In the genomic region with DNA sequence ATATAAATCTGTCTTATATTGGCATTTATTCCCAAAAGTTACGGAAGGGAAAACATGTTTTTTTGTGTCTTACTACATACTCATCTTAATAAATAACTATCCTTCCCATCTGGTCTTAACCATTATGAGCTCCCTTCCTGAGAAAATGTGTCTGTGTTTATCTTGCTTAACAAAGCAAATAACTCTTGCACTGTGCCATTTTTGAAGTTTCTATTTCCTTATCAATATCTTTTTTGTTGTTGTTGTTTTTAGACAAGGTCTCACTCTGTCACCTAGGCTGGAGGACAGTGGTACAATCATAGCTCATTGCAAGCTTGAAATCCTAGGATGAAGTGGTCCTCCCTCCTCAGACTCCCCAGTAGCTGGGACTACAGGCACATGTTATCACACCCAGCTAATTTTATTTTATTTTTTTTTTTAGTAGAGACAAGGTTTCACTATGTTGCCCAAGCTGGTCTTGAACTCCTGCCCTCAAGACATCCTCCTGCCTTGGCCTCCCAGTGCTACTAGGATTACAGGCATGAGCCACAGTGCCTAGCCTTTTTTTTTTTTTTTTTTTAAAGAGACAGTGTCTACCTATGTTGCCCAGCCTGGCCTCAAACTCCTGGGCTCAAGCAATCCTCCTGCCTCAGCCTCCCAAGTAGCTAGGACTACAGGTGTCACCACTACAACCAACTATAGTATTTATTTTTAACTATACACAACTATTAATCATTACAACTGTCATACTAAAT, we compare ENCODE assay signal across 18 cellular contexts.
"Had no signal": no experiment of that assay in that cellular context is flagged by ENCODE, and none has a peak within 500 bp of the region (broad histone marks: within the 10 kb centered on the region; RNA-seq: fewer than 3 reads in every experiment).

No MANE protein-coding gene starts in this region.

- H3K4me3 Mint-ChIP-seq: activated CD4-positive, alpha-beta memory T cell treated with anti-CD3 and anti-CD28 coated beads for 36 hours; activated T-helper 1 cell treated with anti-CD3 and anti-CD28 coated beads, Interleukin-12 subunit alpha, Interleukin-12 subunit beta, Interleukin-2, Interleukin-4 antibody, amounts not matched to agents 30 ng/mL and 10 ng/mL and 1 ng/mL, durations not matched to agents 14 hours and 24 hours and 36 hours; stimulated activated naive B cell treated with anti-CD40 and anti-IgM and Interleukin-4, amounts not matched to agents 10 μg/mL and 1 μg/mL and 100 μg/mL, for 72 hours; T-helper 1 cell treated with Interleukin-12 subunit alpha and Interleukin-12 subunit beta and Interleukin-4 antibody, amounts not matched to agents 30 μg/mL and 1 μg/mL, for 36 hours had no signal

- DNase-seq: activated CD4-positive, alpha-beta memory T cell treated with anti-CD3 and anti-CD28 coated beads for 36 hours; dorsolateral prefrontal cortex; erythroblast; heart right ventricle; islet precursor cell; stimulated activated CD4-positive, alpha-beta T cell treated with anti-CD3 and anti-CD28 coated beads, Interleukin-2, amount 100 ng/mL, for 48 hours; stimulated activated naive B cell treated with anti-CD40 and anti-IgM and Interleukin-4, amounts not matched to agents 10 μg/mL and 1 μg/mL and 100 μg/mL, for 72 hours; tibial artery; WERI-Rb-1 had no signal

- H3K36me3 ChIP-seq: gastroesophageal sphincter, heart right ventricle, right atrium auricular region, tibial artery, WERI-Rb-1 had no signal

- H3K4me3 ChIP-seq: dorsolateral prefrontal cortex, gastroesophageal sphincter, heart right ventricle, right atrium auricular region, tibial artery had no signal

- H3K27me3 Mint-ChIP-seq: activated CD4-positive, alpha-beta memory T cell treated with anti-CD3 and anti-CD28 coated beads for 36 hours; progenitor cell of endocrine pancreas; stimulated activated naive B cell treated with anti-CD40 and anti-IgM and Interleukin-4, amounts not matched to agents 10 μg/mL and 1 μg/mL and 100 μg/mL, for 72 hours had no signal

- H3K9me3 ChIP-seq: gastroesophageal sphincter, heart right ventricle, right atrium auricular region, tibial artery had no signal

- H3K9me3 Mint-ChIP-seq: activated CD4-positive, alpha-beta memory T cell treated with anti-CD3 and anti-CD28 coated beads for 36 hours; activated T-helper 1 cell treated with anti-CD3 and anti-CD28 coated beads, Interleukin-12 subunit alpha, Interleukin-12 subunit beta, Interleukin-2, Interleukin-4 antibody, amounts not matched to agents 30 ng/mL and 10 ng/mL and 1 ng/mL, durations not matched to agents 14 hours and 24 hours and 36 hours; stimulated activated naive B cell treated with anti-CD40 and anti-IgM and Interleukin-4, amounts not matched to agents 10 μg/mL and 1 μg/mL and 100 μg/mL, for 72 hours; T-helper 1 cell treated with Interleukin-12 subunit alpha and Interleukin-12 subunit beta and Interleukin-4 antibody, amounts not matched to agents 30 μg/mL and 1 μg/mL, for 36 hours had no signal

- FAIRE-seq: astrocyte, bronchial epithelial cell, urothelium cell line had no signal

- H3K27me3 ChIP-seq: dorsolateral prefrontal cortex, gastroesophageal sphincter, heart right ventricle, right atrium auricular region, tibial artery had no signal

- H3K27ac ChIP-seq: dorsolateral prefrontal cortex, gastroesophageal sphincter, heart right ventricle, right atrium auricular region, tibial artery, WERI-Rb-1 had no signal

- H3K27ac Mint-ChIP-seq: progenitor cell of endocrine pancreas; stimulated activated naive B cell treated with anti-CD40 and anti-IgM and Interleukin-4, amounts not matched to agents 10 μg/mL and 1 μg/mL and 100 μg/mL, for 72 hours; T-helper 1 cell treated with Interleukin-12 subunit alpha and Interleukin-12 subunit beta and Interleukin-4 antibody, amounts not matched to agents 30 μg/mL and 1 μg/mL, for 36 hours had no signal

- ATAC-seq: gastroesophageal sphincter; heart right ventricle; left lobe of liver; stimulated activated naive B cell treated with anti-CD40 and anti-IgM and Interleukin-4, amounts not matched to agents 10 μg/mL and 1 μg/mL and 100 μg/mL, for 72 hours had no signal
